In genomic region chr2:25878361-25879132, GRCh38 we compare ENCODE assay signal across 8 cellular contexts. TPM values are rescaled to one million over a fixed set of nuclear protein-coding genes. Genes with fewer than 3 reads are reported as not detected.
DNase-seq lines count a peak whose midpoint lies in the region; ATAC-seq and TF ChIP-seq lines count a peak whose summit lies in the region.

Gene ASXL2 (minus strand): TSS chr2:25878487. CDS start chr2:25878222, 265 bp downstream.

- intact Hi-C loops in breast epithelium (cut with DNase I; ENCODE audit: low total_unique reads): no loop called here

- peak; percentile 54 for TF ChIP-seq POLR2A in breast epithelium (IDR thresholded peaks at IDR 0.05)

- H3K27ac ChIP-seq in ACC112 (ENCODE audit: low read depth, low read length) (peak within 1 kb of the TSS; percentile 79), VCaP (peak within 1 kb of the TSS; percentile 88), breast epithelium (peak within 1 kb of the TSS; percentile 91 to 96), iPS-20b (ENCODE audit: low read length) (peak within 1 kb of the TSS; percentile 90), skin epidermis (peak within 1 kb of the TSS; percentile 91 to 99 (median 96))

- no peaks in the 10 kb centered on the region for H3K9me3 ChIP-seq in breast epithelium
- H3K9me3 ChIP-seq in iPS-20b (ENCODE audit: insufficient read depth, low read depth, low read length): no peaks in the 10 kb centered on the region

- H3K36me3 ChIP-seq in ACC112 (ENCODE audit: insufficient read depth, low read length): no peaks in the 10 kb centered on the region
- H3K36me3 ChIP-seq in breast epithelium: no peaks in the 10 kb centered on the region
- H3K36me3 ChIP-seq in iPS-20b (ENCODE audit: insufficient read depth, low read depth, low read length): peaks cover 9% of the 10 kb centered on the region; the same call in 1 of the 2 replicates

- ATAC-seq in GM18870 (IDR thresholded peaks at IDR 0.05; ENCODE audit: unreplicated experiment) (peak; percentile 77), HG03135 (IDR thresholded peaks at IDR 0.05; ENCODE audit: unreplicated experiment) (peak; percentile 86)

- H3K79me2 ChIP-seq in ACC112 (ENCODE audit: control insufficient read depth, insufficient read depth, low read length, unreplicated experiment): peaks cover 43% of the 10 kb centered on the region

- peaks cover 25% of the 10 kb centered on the region for H3K4me1 ChIP-seq in ACC112 (ENCODE audit: control insufficient read depth, insufficient read depth, low read length, unreplicated experiment)
- H3K4me1 ChIP-seq in breast epithelium: no peaks in the 10 kb centered on the region
- H3K4me1 ChIP-seq in iPS-20b (ENCODE audit: insufficient read depth, low read length): peaks cover 14% of the 10 kb centered on the region; the same call in 1 of the 2 replicates

- H2AFZ ChIP-seq in ACC112 (ENCODE audit: low read length, unreplicated experiment): peak within 1 kb of the TSS; percentile 80

- H3K9ac ChIP-seq in iPS-20b (ENCODE audit: low read depth, low read length): peak within 1 kb of the TSS; percentile 93

- H3K27me3 ChIP-seq in ACC112 (ENCODE audit: insufficient read depth, low read length) (no peaks in the 10 kb centered on the region), breast epithelium (no peaks in the 10 kb centered on the region), iPS-20b (ENCODE audit: insufficient read depth, low read length) (peaks cover 4% of the 10 kb centered on the region; the same call in 1 of the 2 replicates)

- H3K4me3 ChIP-seq in ACC112 (ENCODE audit: low read depth, low read length) (peak within 1 kb of the TSS; percentile 95), breast epithelium (peak within 1 kb of the TSS; percentile 87 to 99 (median 92)), iPS-20b (ENCODE audit: low read length) (peak within 1 kb of the TSS; percentile 96), skin epidermis (peak within 1 kb of the TSS; percentile 66 to 97 (median 88))

- TF ChIP-seq CTCF in VCaP (conservative IDR thresholded peaks at IDR 0.05) (no peak), breast epithelium (IDR thresholded peaks at IDR 0.05) (no peak)

- DNase-seq in NCI-H2196 treated with DMSO at 0.1 percent for 48 hours (lab: John Stamatoyannopoulos, UW; ENCODE audit: unreplicated experiment) (peak; percentile 97), breast epithelium (ENCODE audit: low spot score in 2 of 2) (peak; percentile 95 to 96)

RNA-seq across cellular contexts. Expression of gene ASXL2, which starts in this region (rescaled TPM):
- 10 to 100 TPM; 16.4 to 18.2 (median 17.4) TPM for total RNA-seq in breast epithelium

Comparison
In these comparisons a context has a peak if more than half of its experiments do, and no peak if none do; other contexts are left out.
1. Peak in every context shown above with its lines: DNase-seq, ATAC-seq, H3K4me3 ChIP-seq and H3K27ac ChIP-seq.